ENCODE assay signal across 18 cellular contexts in genomic region chr1:13714851-13715250, GRCh38. TPM values are rescaled to one million over a fixed set of nuclear protein-coding genes. Genes with fewer than 3 reads are reported as not detected.
DNase-seq lines count a peak whose midpoint lies in the region; ATAC-seq and TF ChIP-seq lines count a peak whose summit lies in the region.
"Had no signal": no experiment of that assay in that cellular context is flagged by ENCODE, and none has a peak within 500 bp of the region (broad histone marks: within the 10 kb centered on the region; RNA-seq: fewer than 3 reads in every experiment).

No MANE protein-coding gene starts in this region.

- no peak for TF ChIP-seq POLR2A in gastrocnemius medialis (IDR thresholded peaks at IDR 0.05)

- no peaks in the 10 kb centered on the region for H3K36me3 ChIP-seq in CD8-positive, alpha-beta T cell (ENCODE audit: insufficient read depth, low read length)
- H3K36me3 ChIP-seq in KMS-11 (ENCODE audit: insufficient read depth) = no peaks in the 10 kb centered on the region
- no peaks in the 10 kb centered on the region for H3K36me3 ChIP-seq in colonic mucosa
- no peaks in the 10 kb centered on the region for H3K36me3 ChIP-seq in neural progenitor cell
- no peaks in the 10 kb centered on the region for H3K36me3 ChIP-seq in gastrocnemius medialis
- H3K36me3 ChIP-seq in SJCRH30 = no peaks in the 10 kb centered on the region
- H3K36me3 ChIP-seq: right lobe of liver had no signal

- H3K4me1 ChIP-seq in CD8-positive, alpha-beta T cell (ENCODE audit: insufficient read depth, low read length) = peaks cover 16% of the 10 kb centered on the region
- H3K4me1 ChIP-seq in KMS-11 (ENCODE audit: low read depth, poor library complexity, severe bottlenecking) = no peaks in the 10 kb centered on the region
- H3K4me1 ChIP-seq in colonic mucosa = no peaks in the 10 kb centered on the region
- H3K4me1 ChIP-seq in neural progenitor cell = peaks cover 5% of the 10 kb centered on the region
- H3K4me1 ChIP-seq in gastrocnemius medialis = no peaks in the 10 kb centered on the region
- no peaks in the 10 kb centered on the region for H3K4me1 ChIP-seq in SJCRH30
- H3K4me1 ChIP-seq: right lobe of liver had no signal

- in situ Hi-C loops in gastrocnemius medialis (cut with MboI; ENCODE audit: low sequenced_read_pairs in 4 of 4) = no loop called here

- peaks cover 31% of the 10 kb centered on the region for H3K36me3 Mint-ChIP-seq in CD8-positive, alpha-beta T cell
- H3K36me3 Mint-ChIP-seq in neural progenitor cell = peaks cover 14% of the 10 kb centered on the region

- H3K27me3 ChIP-seq in CD8-positive, alpha-beta T cell (ENCODE audit: insufficient read depth, low read length) = no peaks in the 10 kb centered on the region
- H3K27me3 ChIP-seq in KMS-11 (ENCODE audit: insufficient read depth, low read depth) = no peaks in the 10 kb centered on the region
- no peaks in the 10 kb centered on the region for H3K27me3 ChIP-seq in colonic mucosa
- peaks cover 3% of the 10 kb centered on the region for H3K27me3 ChIP-seq in neural progenitor cell
- no peaks in the 10 kb centered on the region for H3K27me3 ChIP-seq in gastrocnemius medialis
- peaks cover 2% of the 10 kb centered on the region; the same call in 1 of the 2 replicates for H3K27me3 ChIP-seq in SJCRH30
- H3K27me3 ChIP-seq: right lobe of liver had no signal

- peaks cover 59% of the 10 kb centered on the region for H3K4me1 Mint-ChIP-seq in CD8-positive, alpha-beta T cell (ENCODE audit: low read depth)
- no peaks in the 10 kb centered on the region for H3K4me1 Mint-ChIP-seq in neural progenitor cell

- no peak overlapping the region for H3K27ac ChIP-seq in CD8-positive, alpha-beta T cell (ENCODE audit: low read depth, low read length)
- no peak overlapping the region for H3K27ac ChIP-seq in KMS-11
- no peak overlapping the region for H3K27ac ChIP-seq in colonic mucosa
- H3K27ac ChIP-seq in neural progenitor cell = no peak overlapping the region
- H3K27ac ChIP-seq in gastrocnemius medialis = no peak overlapping the region
- H3K27ac ChIP-seq in SJCRH30 = no peak overlapping the region
- H3K27ac ChIP-seq: PC-9, right lobe of liver had no signal

- peaks cover 38% of the 10 kb centered on the region; the same call in 1 of the 2 replicates for H3K79me2 ChIP-seq in KMS-11 (ENCODE audit: insufficient read depth, low read depth)
- H3K79me2 ChIP-seq in neural progenitor cell (ENCODE audit: low read depth) = peaks cover 29% of the 10 kb centered on the region

- intact Hi-C loops in CD8-positive, alpha-beta T cell (cut with DNase I, micrococcal nuclease) = no loop called here
- intact Hi-C loops in colonic mucosa (cut with DNase I) = no loop called here
- intact Hi-C loops in gastrocnemius medialis (cut with DNase I; ENCODE audit: low total_unique reads) = no loop called here

- H3K27ac Mint-ChIP-seq in CD8-positive, alpha-beta T cell = no peak overlapping the region
- H3K27ac Mint-ChIP-seq in neural progenitor cell = no peak overlapping the region
- H3K27ac Mint-ChIP-seq: stimulated activated naive CD8-positive, alpha-beta T cell treated with anti-CD3 and anti-CD28 coated beads, Interleukin-15, Interleukin-2, amounts not matched to agents 100 ng/mL and 50 ng/mL, for 24 hours had no signal

- no peak overlapping the region for H3K9ac ChIP-seq in KMS-11
- no peak overlapping the region for H3K9ac ChIP-seq in colonic mucosa (ENCODE audit: low read depth in 2 of 2, low read length in 2 of 2)
- no peak overlapping the region for H3K9ac ChIP-seq in neural progenitor cell

- no peaks in the 10 kb centered on the region for H3F3A ChIP-seq in neural progenitor cell (ENCODE audit: low read depth)

- no peak for ATAC-seq in CD8-positive, alpha-beta T cell
- no peak for ATAC-seq in gastrocnemius medialis
- ATAC-seq: activated T-cell treated with anti-CD3 and anti-CD28 coated beads, Interleukin-2, amount 50 U/mL, for 4 hours; right lobe of liver had no signal

- H3K4me2 ChIP-seq in KMS-11 (no peak overlapping the region), neural progenitor cell (no peak overlapping the region)
- H3K4me2 ChIP-seq: PC-9 had no signal

- DNase-seq in CD8-positive, alpha-beta T cell = no peak
- no peak for DNase-seq in colonic mucosa
- no peak for DNase-seq in neural progenitor cell (ENCODE audit: low spot score)
- no peak for DNase-seq in gastrocnemius medialis
- no peak for DNase-seq in SJCRH30
- DNase-seq in middle frontal gyrus (ENCODE audit: extremely low spot score, low spot score) = no peak
- no peak for DNase-seq in NCI-H1694 treated with DMSO at 0.1 percent for 48 hours (lab: John Stamatoyannopoulos, UW)
- DNase-seq: activated CD4-positive, alpha-beta T cell treated with anti-CD3 and anti-CD28 coated beads, Interleukin-2, amount 50 U/mL, for 1 hour; activated T-cell treated with anti-CD3 and anti-CD28 coated beads, Interleukin-2, amount 50 U/mL, for 4 hours; amniotic stem cell; CD4-positive, alpha-beta memory T cell; GDM1; NCI-H1105 treated with DMSO at 0.1 percent for 48 hours; NCI-H345; PC-9; right lobe of liver had no signal

- peak; percentile 53 for TF ChIP-seq CTCF in CD8-positive, alpha-beta T cell (IDR thresholded peaks at IDR 0.05)
- 0 out of 2 replicates have a peak, but pooled peaks have one; percentile 26 for TF ChIP-seq CTCF in KMS-11 (conservative IDR thresholded peaks at IDR 0.05; ENCODE audit: low read depth, low read length)
- peak; percentile 15 for TF ChIP-seq CTCF in colonic mucosa (IDR thresholded peaks at IDR 0.05)
- peak; percentile 45 for TF ChIP-seq CTCF in neural progenitor cell (IDR thresholded peaks at IDR 0.05)
- TF ChIP-seq CTCF in gastrocnemius medialis (IDR thresholded peaks at IDR 0.05 in 4 of 5, conservative IDR thresholded peaks at IDR 0.05 in 1 of 5) = no peak

- no peaks in the 10 kb centered on the region for H3K27me3 Mint-ChIP-seq in CD8-positive, alpha-beta T cell (ENCODE audit: low read depth)
- peaks cover 3% of the 10 kb centered on the region for H3K27me3 Mint-ChIP-seq in neural progenitor cell (ENCODE audit: insufficient read depth, low read depth)
- H3K27me3 Mint-ChIP-seq: CD4-positive, alpha-beta memory T cell; stimulated activated naive CD8-positive, alpha-beta T cell treated with anti-CD3 and anti-CD28 coated beads, Interleukin-15, Interleukin-2, amounts not matched to agents 100 ng/mL and 50 ng/mL, for 24 hours had no signal

- POLR2A ChIA-PET in CD8-positive, alpha-beta T cell (lab: Charles Lee) = interaction anchor here (0.6 kb wide), 1 partner anchor 11 kb away, joined by 3 read pairs; no protein-coding TSS in a partner anchor

- no peaks in the 10 kb centered on the region for H3K9me3 ChIP-seq in CD8-positive, alpha-beta T cell (ENCODE audit: low read length)
- no peaks in the 10 kb centered on the region for H3K9me3 ChIP-seq in colonic mucosa
- H3K9me3 ChIP-seq in neural progenitor cell (ENCODE audit: low read depth) = no peaks in the 10 kb centered on the region
- no peaks in the 10 kb centered on the region for H3K9me3 ChIP-seq in gastrocnemius medialis
- H3K9me3 ChIP-seq in SJCRH30 (replicated peaks) = no peaks in the 10 kb centered on the region
- H3K9me3 ChIP-seq: right lobe of liver had no signal

- no peak overlapping the region for H3K4me3 Mint-ChIP-seq in CD8-positive, alpha-beta T cell
- H3K4me3 Mint-ChIP-seq in neural progenitor cell = no peak overlapping the region
- H3K4me3 Mint-ChIP-seq: activated T-cell treated with anti-CD3 and anti-CD28 coated beads, Interleukin-2, amount 50 U/mL, for 4 hours; CD4-positive, alpha-beta memory T cell; stimulated activated naive CD8-positive, alpha-beta T cell treated with anti-CD3 and anti-CD28 coated beads, Interleukin-15, Interleukin-2, amounts not matched to agents 100 ng/mL and 50 ng/mL, for 24 hours had no signal

- H3K4me3 ChIP-seq in CD8-positive, alpha-beta T cell (ENCODE audit: low read depth, low read length) = no peak overlapping the region
- H3K4me3 ChIP-seq in KMS-11 (IDR thresholded peaks at IDR 0.05; ENCODE audit: insufficient read depth, low read depth, low read length) (no peak overlapping the region), colonic mucosa (no peak overlapping the region), neural progenitor cell (no peak overlapping the region), gastrocnemius medialis (no peak overlapping the region), SJCRH30 (no peak overlapping the region)
- H3K4me3 ChIP-seq: PC-9, right lobe of liver had no signal

- H4K20me1 ChIP-seq in KMS-11 (ENCODE audit: insufficient read depth) = no peaks in the 10 kb centered on the region
- peaks cover 35% of the 10 kb centered on the region for H4K20me1 ChIP-seq in neural progenitor cell (ENCODE audit: low read depth)

- CTCF ChIA-PET in CD8-positive, alpha-beta T cell (lab: Charles Lee) = interaction anchor here (0.9 kb wide), 2 partner anchors 11 to 14 kb away, joined by 4 to 5 read pairs; no protein-coding TSS in a partner anchor

- H2AFZ ChIP-seq in KMS-11 (ENCODE audit: low read depth) (no peak overlapping the region), neural progenitor cell (replicated peaks) (no peak overlapping the region)
- H2AFZ ChIP-seq: PC-9 had no signal

- peaks cover 4% of the 10 kb centered on the region for H3K9me3 Mint-ChIP-seq in CD8-positive, alpha-beta T cell
- no peaks in the 10 kb centered on the region for H3K9me3 Mint-ChIP-seq in neural progenitor cell
- H3K9me3 Mint-ChIP-seq: CD4-positive, alpha-beta memory T cell had no signal

RNA-seq across cellular contexts. Expression of gene PRDM2, which starts 14.9 kb away (rescaled TPM):
- total RNA-seq in CD8-positive, alpha-beta T cell = 100 to 1,000 TPM; 170 to 180 TPM
- total RNA-seq in colonic mucosa (10 to 100 TPM; 29.3 to 30.0 TPM), neural progenitor cell (ENCODE audit: low replicate concordance) (17.9 and 22.0 TPM in 2 replicates), gastrocnemius medialis (10 to 100 TPM; 24.1 to 38.3 (median 35.6) TPM)
- 25.2 and 28.4 TPM in 2 replicates for total RNA-seq in SJCRH30 (2014; rRNA removed; shearing (Covaris generic))

Comparison
In these comparisons a context has a peak if more than half of its experiments do, and no peak if none do; other contexts are left out.
1. CTCF ChIP-seq: peak in CD8-positive, alpha-beta T cell (single experiment), KMS-11 (single experiment), colonic mucosa (single experiment) and neural progenitor cell (single experiment); none in gastrocnemius medialis (0 of 5).